Comparison of ENCODE assay signal across 37 cellular contexts in genomic region chr17:48655913-48656312, GRCh38. TPM values are rescaled to one million over a fixed set of nuclear protein-coding genes. Genes with fewer than 3 reads are reported as not detected.
"Had no signal": no experiment of that assay in that cellular context is flagged by ENCODE, and none has a peak within 500 bp of the region (broad histone marks: within the 10 kb centered on the region; RNA-seq: fewer than 3 reads in every experiment).

No MANE protein-coding gene starts in this region.

- H3K4me3 ChIP-seq: adrenal gland, breast epithelium, cardiac muscle cell, colonic mucosa, esophagus muscularis mucosa, gastrocnemius medialis had no signal

- H3K27me3 ChIP-seq: colonic mucosa had no signal

- H3K27ac Mint-ChIP-seq: activated B cell treated with CpG ODN at 0.5 μM for 24 hours; activated CD8-positive, alpha-beta memory T cell treated with anti-CD3 and anti-CD28 coated beads, Interleukin-2, amount 10 ng/mL, durations not matched to agents 7 days and 5 days; activated CD8-positive, alpha-beta T cell treated with anti-CD3 and anti-CD28 coated beads for 36 hours; activated naive CD4-positive, alpha-beta T cell treated with anti-CD3 and anti-CD28 coated beads for 36 hours; activated naive CD4-positive, alpha-beta T cell treated with anti-CD3 and anti-CD28 coated beads, Interleukin-2, amount 50 U/mL, for 24 hours; activated naive CD8-positive, alpha-beta T cell treated with anti-CD3 and anti-CD28 coated beads for 36 hours; activated naive CD8-positive, alpha-beta T cell treated with anti-CD3 and anti-CD28 coated beads, Interleukin-2, amount 50 U/mL, for 24 hours; activated T-helper 1 cell treated with anti-CD3 and anti-CD28 coated beads, Interleukin-12 subunit alpha, Interleukin-12 subunit beta, Interleukin-2, Interleukin-4 antibody, amounts not matched to agents 30 ng/mL and 10 ng/mL and 1 ng/mL, durations not matched to agents 14 hours and 24 hours and 36 hours; activated T-helper 2 cell treated with anti-CD3 and anti-CD28 coated beads, Interferon-gamma antibody, Interleukin-2, Interleukin-4, amounts not matched to agents 10 μg/mL and 5 μg/mL and 100 μg/mL, durations not matched to agents 14 hours and 24 hours and 36 hours; brain; T-helper 17 cell; T-helper 2 cell treated with Interferon-gamma antibody and Interleukin-4, amounts not matched to agents 5 μg/mL and 100 μg/mL, for 36 hours had no signal

- H3K4me3 Mint-ChIP-seq: activated B cell treated with CpG ODN at 0.5 μM for 24 hours; activated CD8-positive, alpha-beta memory T cell treated with anti-CD3 and anti-CD28 coated beads, Interleukin-2, amount 10 ng/mL, durations not matched to agents 7 days and 5 days; activated CD8-positive, alpha-beta T cell treated with anti-CD3 and anti-CD28 coated beads for 36 hours; activated naive CD4-positive, alpha-beta T cell treated with anti-CD3 and anti-CD28 coated beads for 36 hours; activated naive CD4-positive, alpha-beta T cell treated with anti-CD3 and anti-CD28 coated beads, Interleukin-2, amount 50 U/mL, for 24 hours; activated naive CD8-positive, alpha-beta T cell treated with anti-CD3 and anti-CD28 coated beads for 36 hours; activated naive CD8-positive, alpha-beta T cell treated with anti-CD3 and anti-CD28 coated beads, Interleukin-2, amount 50 U/mL, for 24 hours; activated T-helper 1 cell treated with anti-CD3 and anti-CD28 coated beads, Interleukin-12 subunit alpha, Interleukin-12 subunit beta, Interleukin-2, Interleukin-4 antibody, amounts not matched to agents 30 ng/mL and 10 ng/mL and 1 ng/mL, durations not matched to agents 14 hours and 24 hours and 36 hours; brain; T-helper 17 cell; T-helper 2 cell treated with Interferon-gamma antibody and Interleukin-4, amounts not matched to agents 5 μg/mL and 100 μg/mL, for 36 hours had no signal

- H3K9me3 ChIP-seq: adrenal gland, breast epithelium, colonic mucosa, esophagus muscularis mucosa, gastrocnemius medialis had no signal

- H3K36me3 ChIP-seq: adrenal gland, breast epithelium, cardiac muscle cell, colonic mucosa, esophagus muscularis mucosa, gastrocnemius medialis, WERI-Rb-1 had no signal

- H3K27me3 Mint-ChIP-seq: activated naive CD4-positive, alpha-beta T cell treated with anti-CD3 and anti-CD28 coated beads, Interleukin-2, amount 50 U/mL, for 24 hours had no signal

- H3K4me1 ChIP-seq: adrenal gland, breast epithelium, colonic mucosa, esophagus muscularis mucosa, foreskin keratinocyte, gastrocnemius medialis had no signal

- H3K27ac ChIP-seq: adrenal gland, breast epithelium, cardiac muscle cell, colonic mucosa, esophagus muscularis mucosa, foreskin keratinocyte, gastrocnemius medialis, WERI-Rb-1 had no signal

- H3K9me3 Mint-ChIP-seq: activated B cell treated with CpG ODN at 0.5 μM for 24 hours; activated CD8-positive, alpha-beta T cell treated with anti-CD3 and anti-CD28 coated beads for 36 hours; activated naive CD4-positive, alpha-beta T cell treated with anti-CD3 and anti-CD28 coated beads for 36 hours; activated naive CD4-positive, alpha-beta T cell treated with anti-CD3 and anti-CD28 coated beads, Interleukin-2, amount 50 U/mL, for 24 hours; activated naive CD8-positive, alpha-beta T cell treated with anti-CD3 and anti-CD28 coated beads for 36 hours; activated naive CD8-positive, alpha-beta T cell treated with anti-CD3 and anti-CD28 coated beads, Interleukin-2, amount 50 U/mL, for 24 hours; activated T-helper 1 cell treated with anti-CD3 and anti-CD28 coated beads, Interleukin-12 subunit alpha, Interleukin-12 subunit beta, Interleukin-2, Interleukin-4 antibody, amounts not matched to agents 30 ng/mL and 10 ng/mL and 1 ng/mL, durations not matched to agents 14 hours and 24 hours and 36 hours; activated T-helper 2 cell treated with anti-CD3 and anti-CD28 coated beads, Interferon-gamma antibody, Interleukin-2, Interleukin-4, amounts not matched to agents 10 μg/mL and 5 μg/mL and 100 μg/mL, durations not matched to agents 14 hours and 24 hours and 36 hours; T-helper 2 cell treated with Interferon-gamma antibody and Interleukin-4, amounts not matched to agents 5 μg/mL and 100 μg/mL, for 36 hours had no signal

- H3K4me1 Mint-ChIP-seq: activated naive CD8-positive, alpha-beta T cell treated with anti-CD3 and anti-CD28 coated beads for 36 hours; activated naive CD8-positive, alpha-beta T cell treated with anti-CD3 and anti-CD28 coated beads, Interleukin-2, amount 50 U/mL, for 24 hours; brain had no signal

- DNase-seq: activated B cell treated with CpG ODN at 0.5 μM for 24 hours; activated CD4-positive, alpha-beta T cell treated with anti-CD3 and anti-CD28 coated beads for 48 hours; activated CD4-positive, alpha-beta T cell treated with anti-CD3 and anti-CD28 coated beads, Interleukin-2, amount 50 U/mL, for 1 hour; activated CD4-positive, alpha-beta T cell treated with anti-CD3 and anti-CD28 coated beads, Interleukin-2, amount 50 U/mL, for 48 hours; activated CD8-positive, alpha-beta memory T cell treated with anti-CD3 and anti-CD28 coated beads, Interleukin-2, amount 10 ng/mL, durations not matched to agents 7 days and 5 days; activated CD8-positive, alpha-beta memory T cell treated with anti-CD3 and anti-CD28 coated beads, Interleukin-2, amount 50 U/mL, for 4 hours; activated CD8-positive, alpha-beta T cell treated with anti-CD3 and anti-CD28 coated beads for 36 hours; activated effector memory CD4-positive, alpha-beta T cell treated with anti-CD3 and anti-CD28 coated beads, Interleukin-2, amount 50 U/mL, for 16 hours; activated naive CD4-positive, alpha-beta T cell treated with anti-CD3 and anti-CD28 coated beads for 36 hours; activated naive CD8-positive, alpha-beta T cell treated with anti-CD3 and anti-CD28 coated beads for 36 hours; activated naive CD8-positive, alpha-beta T cell treated with anti-CD3 and anti-CD28 coated beads, Interleukin-2, amount 50 U/mL, for 24 hours; activated T-cell treated with anti-CD3 and anti-CD28 coated beads, Interleukin-2, amount 50 U/mL, for 1 hour; activated T-cell treated with anti-CD3 and anti-CD28 coated beads, Interleukin-2, amount 50 U/mL, for 48 hours; adrenal gland; amygdala; aorta; central memory CD4-positive, alpha-beta T cell; cerebellar nuclear complex; colonic mucosa; effector CD8-positive, alpha-beta T cell; erythroblast; foreskin keratinocyte; gastrocnemius medialis; glutamatergic neuron; T-helper 1 cell; T-helper 17 cell; T1000; WERI-Rb-1 had no signal

- H3K36me3 Mint-ChIP-seq: activated naive CD4-positive, alpha-beta T cell treated with anti-CD3 and anti-CD28 coated beads, Interleukin-2, amount 50 U/mL, for 24 hours; activated naive CD8-positive, alpha-beta T cell treated with anti-CD3 and anti-CD28 coated beads for 36 hours; brain had no signal

- ATAC-seq: activated CD4-positive, CD25-positive, alpha-beta regulatory T cell treated with anti-CD3 and anti-CD28 coated beads, Interleukin-2, amount 50 U/mL, for 24 hours; activated CD8-positive, alpha-beta memory T cell treated with anti-CD3 and anti-CD28 coated beads, Interleukin-2, amount 10 ng/mL, durations not matched to agents 7 days and 5 days; activated CD8-positive, alpha-beta T cell treated with anti-CD3 and anti-CD28 coated beads for 36 hours; activated naive CD8-positive, alpha-beta T cell treated with anti-CD3 and anti-CD28 coated beads, Interleukin-2, amount 50 U/mL, for 24 hours; foreskin keratinocyte; gastrocnemius medialis; T-helper 17 cell had no signal

RNA-seq across cellular contexts. Expression of gene HOXB9, which starts 29.8 kb away (rescaled TPM):
- total RNA-seq: cardiac muscle cell, esophagus muscularis mucosa, foreskin keratinocyte, gastrocnemius medialis had no signal
- polyA plus RNA-seq: cardiac muscle cell, foreskin keratinocyte had no signal

RNA-seq across cellular contexts. Expression of gene HOXB8, which starts 40.8 kb away (rescaled TPM):
- total RNA-seq: activated B cell treated with CpG ODN at 0.5 μM for 24 hours; activated CD8-positive, alpha-beta T cell treated with anti-CD3 and anti-CD28 coated beads for 36 hours; activated naive CD4-positive, alpha-beta T cell treated with anti-CD3 and anti-CD28 coated beads for 36 hours; activated naive CD8-positive, alpha-beta T cell treated with anti-CD3 and anti-CD28 coated beads for 36 hours; activated T-helper 1 cell treated with anti-CD3 and anti-CD28 coated beads, Interleukin-12 subunit alpha, Interleukin-12 subunit beta, Interleukin-2, Interleukin-4 antibody, amounts not matched to agents 30 ng/mL and 10 ng/mL and 1 ng/mL, durations not matched to agents 14 hours and 24 hours and 36 hours; activated T-helper 2 cell treated with anti-CD3 and anti-CD28 coated beads, Interferon-gamma antibody, Interleukin-2, Interleukin-4, amounts not matched to agents 10 μg/mL and 5 μg/mL and 100 μg/mL, durations not matched to agents 14 hours and 24 hours and 36 hours; cardiac muscle cell; esophagus muscularis mucosa; foreskin keratinocyte; T-helper 17 cell had no signal
- polyA plus RNA-seq: cardiac muscle cell, foreskin keratinocyte had no signal

RNA-seq across cellular contexts. Expression of gene HOXB7, which starts 45.1 kb away (rescaled TPM):
- total RNA-seq: cardiac muscle cell had no signal
- polyA plus RNA-seq: cardiac muscle cell had no signal

RNA-seq across cellular contexts. Expression of gene HOXB6, which starts 51.1 kb away (rescaled TPM):
- total RNA-seq: activated B cell treated with CpG ODN at 0.5 μM for 24 hours; activated CD8-positive, alpha-beta T cell treated with anti-CD3 and anti-CD28 coated beads for 36 hours; activated naive CD4-positive, alpha-beta T cell treated with anti-CD3 and anti-CD28 coated beads for 36 hours; activated naive CD8-positive, alpha-beta T cell treated with anti-CD3 and anti-CD28 coated beads for 36 hours; foreskin keratinocyte; T-helper 17 cell had no signal
- polyA plus RNA-seq: cardiac muscle cell, foreskin keratinocyte had no signal
